Comparison of ENCODE assay signal across 8 cellular contexts in genomic region chr11:926341-926916, GRCh38. TPM values are rescaled to one million over a fixed set of nuclear protein-coding genes. Genes with fewer than 3 reads are reported as not detected.
DNase-seq lines count a peak whose midpoint lies in the region; ATAC-seq, FAIRE-seq and TF ChIP-seq lines count a peak whose summit lies in the region.

No MANE protein-coding gene starts in this region.

- intact Hi-C loops in heart right ventricle (cut with DNase I) (loop anchor here in 4 of 10 donors (5.0 to 10.0 kb wide), 4 partner anchors 51 to 128 kb away; no protein-coding TSS in a partner anchor), prostate gland (cut with DNase I) (loop anchor here (5.0 kb wide), 1 partner anchor 79 kb away; no protein-coding TSS in a partner anchor)

- H3K36me3 ChIP-seq in CD4-positive, CD25-positive, alpha-beta regulatory T cell (ENCODE audit: control insufficient read depth, insufficient read depth, low read length) = no peaks in the 10 kb centered on the region
- H3K36me3 ChIP-seq in heart right ventricle (peaks cover 0 to 28% (median 0%) of the 10 kb centered on the region in 9 donors), prostate gland (no peaks in the 10 kb centered on the region)

- H3K27me3 Mint-ChIP-seq in CD4-positive, CD25-positive, alpha-beta regulatory T cell = peaks cover 4% of the 10 kb centered on the region
- no peaks in the 10 kb centered on the region for H3K27me3 Mint-ChIP-seq in activated naive CD8-positive, alpha-beta T cell treated with anti-CD3 and anti-CD28 coated beads for 36 hours

- H3K27me3 ChIP-seq in CD4-positive, CD25-positive, alpha-beta regulatory T cell (ENCODE audit: control insufficient read depth, insufficient read depth, low read length) = no peaks in the 10 kb centered on the region
- H3K27me3 ChIP-seq in heart right ventricle = no peaks in the 10 kb centered on the region
- no peaks in the 10 kb centered on the region for H3K27me3 ChIP-seq in prostate gland (replicated peaks; ENCODE audit: insufficient read depth)

- H3K4me1 Mint-ChIP-seq in CD4-positive, CD25-positive, alpha-beta regulatory T cell = peaks cover 16 to 47% (median 31%) of the 10 kb centered on the region in 4 donors
- peaks cover 36% of the 10 kb centered on the region for H3K4me1 Mint-ChIP-seq in activated naive CD8-positive, alpha-beta T cell treated with anti-CD3 and anti-CD28 coated beads for 36 hours

- peak; percentile 86 for FAIRE-seq in HTR-8/SVneo (lab: Jason Lieb, UNC)

- H3K9me3 ChIP-seq in CD4-positive, CD25-positive, alpha-beta regulatory T cell (ENCODE audit: control insufficient read depth in 2 of 2, low read length in 2 of 2) = no peaks in the 10 kb centered on the region
- H3K9me3 ChIP-seq in heart right ventricle (no peaks in the 10 kb centered on the region), prostate gland (no peaks in the 10 kb centered on the region)

- peak overlapping the region; percentile 73 for H3K27ac ChIP-seq in CD4-positive, CD25-positive, alpha-beta regulatory T cell (ENCODE audit: insufficient read depth, low read length, poor library complexity, severe bottlenecking)
- H3K27ac ChIP-seq in heart right ventricle (peak overlapping the region; percentile 76 to 94 (median 92)), prostate gland (peak overlapping the region; percentile 80 to 93)

- peaks cover 5% of the 10 kb centered on the region for H3K36me3 Mint-ChIP-seq in CD4-positive, CD25-positive, alpha-beta regulatory T cell
- peaks cover 5% of the 10 kb centered on the region for H3K36me3 Mint-ChIP-seq in activated naive CD8-positive, alpha-beta T cell treated with anti-CD3 and anti-CD28 coated beads for 36 hours

- WGBS in heart right ventricle, 2 donors = 1 to 2% methylated on average over 26 of the region's 26 CpGs
- 2% methylated on average over 22 of the region's 26 CpGs for WGBS in prostate gland

- no peak for TF ChIP-seq POLR2A in prostate gland (IDR thresholded peaks at IDR 0.05)

- DNase-seq in CD4-positive, CD25-positive, alpha-beta regulatory T cell = no peak
- peak; percentile 77 for DNase-seq in HTR-8/SVneo (ENCODE audit: insufficient read length, low spot score)
- no peak for DNase-seq in activated naive CD8-positive, alpha-beta T cell treated with anti-CD3 and anti-CD28 coated beads for 36 hours
- DNase-seq in heart right ventricle = peak in 1 of 2 donors; percentile 53
- DNase-seq in prostate gland (ENCODE audit: low spot score) = peak; percentile 33
- no peak for DNase-seq in mesenteric fat pad (ENCODE audit: low spot score)
- DNase-seq in NCI-H510A treated with DMSO at 0.1 percent for 48 hours (lab: John Stamatoyannopoulos, UW) = no peak

- peak overlapping the region; percentile 76 for H3K4me3 ChIP-seq in CD4-positive, CD25-positive, alpha-beta regulatory T cell (ENCODE audit: low read depth, low read length)
- H3K4me3 ChIP-seq in heart right ventricle = peak overlapping the region; percentile 55 to 94 (median 79)
- H3K4me3 ChIP-seq in prostate gland = peak overlapping the region; percentile 93 to 98

- no peak for ATAC-seq in CD4-positive, CD25-positive, alpha-beta regulatory T cell (ENCODE audit: low read depth in 2 of 2)
- ATAC-seq in heart right ventricle (peak; percentile 7 to 62 (median 32)), HG02840 (IDR thresholded peaks at IDR 0.05; ENCODE audit: low FRiP score, unreplicated experiment) (no peak)

- peak overlapping the region; percentile 90 to 93 (median 92) for H3K27ac Mint-ChIP-seq in CD4-positive, CD25-positive, alpha-beta regulatory T cell
- H3K27ac Mint-ChIP-seq in activated naive CD8-positive, alpha-beta T cell treated with anti-CD3 and anti-CD28 coated beads for 36 hours = peak overlapping the region; percentile 78

- peaks cover 44% of the 10 kb centered on the region for H3K4me1 ChIP-seq in CD4-positive, CD25-positive, alpha-beta regulatory T cell (ENCODE audit: control insufficient read depth, insufficient read depth, low read length, poor library complexity, severe bottlenecking)
- H3K4me1 ChIP-seq in heart right ventricle (peaks cover 4 to 62% (median 38%) of the 10 kb centered on the region in 9 donors), prostate gland (replicated peaks) (no peaks in the 10 kb centered on the region)

- no peaks in the 10 kb centered on the region for H3K9me3 Mint-ChIP-seq in CD4-positive, CD25-positive, alpha-beta regulatory T cell
- H3K9me3 Mint-ChIP-seq in activated naive CD8-positive, alpha-beta T cell treated with anti-CD3 and anti-CD28 coated beads for 36 hours = no peaks in the 10 kb centered on the region

- peak overlapping the region; percentile 84 to 95 (median 88) for H3K4me3 Mint-ChIP-seq in CD4-positive, CD25-positive, alpha-beta regulatory T cell
- peak overlapping the region; percentile 85 for H3K4me3 Mint-ChIP-seq in activated naive CD8-positive, alpha-beta T cell treated with anti-CD3 and anti-CD28 coated beads for 36 hours

- no peak for TF ChIP-seq CTCF in heart right ventricle (IDR thresholded peaks at IDR 0.05)
- no peak for TF ChIP-seq CTCF in prostate gland (IDR thresholded peaks at IDR 0.05)

RNA-seq across cellular contexts. Expression of gene AP2A2, which starts 0.8 kb away (rescaled TPM):
- 85.9 TPM for total RNA-seq in CD4-positive, CD25-positive, alpha-beta regulatory T cell
- 10 to 100 TPM in 1 of 4 donors, 1 to 10 TPM in 3; 6.2 to 10.2 (median 7.0) TPM for polyA plus RNA-seq in CD4-positive, CD25-positive, alpha-beta regulatory T cell
- 10 to 100 TPM; 26.3 to 30.3 TPM for total RNA-seq in activated naive CD8-positive, alpha-beta T cell treated with anti-CD3 and anti-CD28 coated beads for 36 hours
- total RNA-seq in heart right ventricle (10 to 100 TPM; 28.9 to 58.4 (median 38.8) TPM), prostate gland (10 to 100 TPM; 35.1 to 70.2 TPM), mesenteric fat pad (120 TPM)
- polyA plus RNA-seq in heart right ventricle = 10 to 100 TPM; 24.3 to 27.9 TPM

RNA-seq across cellular contexts. Expression of gene CHID1, which starts 15.8 kb away (rescaled TPM):
- total RNA-seq in CD4-positive, CD25-positive, alpha-beta regulatory T cell = 28.7 TPM
- 10 to 100 TPM; 40.2 to 50.6 (median 47.7) TPM for polyA plus RNA-seq in CD4-positive, CD25-positive, alpha-beta regulatory T cell
- total RNA-seq in activated naive CD8-positive, alpha-beta T cell treated with anti-CD3 and anti-CD28 coated beads for 36 hours = 10 to 100 TPM; 73.1 to 81.6 TPM
- total RNA-seq in heart right ventricle (10 to 100 TPM; 47.9 to 75.2 (median 62.4) TPM), prostate gland (100 to 1,000 TPM; 107 to 145 TPM), mesenteric fat pad (72.1 TPM)
- polyA plus RNA-seq in heart right ventricle = 10 to 100 TPM; 40.1 to 53.5 TPM

Comparison
In these comparisons a context has a peak if more than half of its experiments do, and no peak if none do; other contexts are left out.
1. ATAC-seq: peak in heart right ventricle (8 of 8); none in CD4-positive, CD25-positive, alpha-beta regulatory T cell (0 of 2) and HG02840 (single experiment).
2. DNase-seq: peak in HTR-8/SVneo (single experiment) and prostate gland (single experiment); none in CD4-positive, CD25-positive, alpha-beta regulatory T cell (0 of 3), activated naive CD8-positive, alpha-beta T cell treated with anti-CD3 and anti-CD28 coated beads for 36 hours (single experiment), mesenteric fat pad (single experiment) and NCI-H510A treated with DMSO at 0.1 percent for 48 hours (single experiment).
3. Peak in every context shown above with its lines, with median percentiles within 50 percentile points of each other: H3K27ac ChIP-seq and H3K4me3 ChIP-seq.